ENCODE assay signal across 29 cellular contexts in genomic region chr2:1789610-1790009, GRCh38. TPM values are rescaled to one million over a fixed set of nuclear protein-coding genes. Genes with fewer than 3 reads are reported as not detected.
A peak's percentile ranks its signal among the peaks of the same experiment; 100 is the strongest.
DNase-seq lines count a peak whose midpoint lies in the region; ATAC-seq, FAIRE-seq and TF ChIP-seq lines count a peak whose summit lies in the region.
"Had no signal": no experiment of that assay in that cellular context is flagged by ENCODE, and none has a peak within 500 bp of the region (broad histone marks: within the 10 kb centered on the region; RNA-seq: fewer than 3 reads in every experiment).

No MANE protein-coding gene starts in this region.

- BruUV-seq in HepG2 (replicated peaks; lab: Mats Ljungman, UMichigan) = no TSS peak

- 47% methylated on average over 11 of the region's 11 CpGs for WGBS in HepG2 (ENCODE audit: low lambda C conversion rate)

- TF ChIP-seq CTCF in CD14-positive monocyte (IDR thresholded peaks at IDR 0.05) = peak; percentile 11
- TF ChIP-seq CTCF in brain microvascular endothelial cell (IDR thresholded peaks at IDR 0.05; ENCODE audit: low read depth, low read length, missing control alignments) = peak; percentile 8
- no peak for TF ChIP-seq CTCF in parathyroid adenoma (IDR thresholded peaks at IDR 0.05)
- TF ChIP-seq CTCF in HepG2 (CRISPR knock-in tag; IDR thresholded peaks at IDR 0.05) = no peak

- ATAC-seq in HepG2 = no peak
- ATAC-seq: activated CD8-positive, alpha-beta memory T cell treated with anti-CD3 and anti-CD28 coated beads, Interleukin-2, amount 10 ng/mL, durations not matched to agents 7 days and 5 days; heart right ventricle; left cardiac atrium; right lobe of liver; Right ventricle myocardium inferior; upper lobe of right lung had no signal

- POLR2A ChIA-PET in HepG2 (lab: Yijun Ruan, JAX) = no interaction called here

- no peaks in the 10 kb centered on the region for H4K20me1 ChIP-seq in HepG2 (ENCODE audit: insufficient read depth, low read length)

- H3K9ac ChIP-seq in parathyroid adenoma = no peak overlapping the region
- no peak overlapping the region for H3K9ac ChIP-seq in HepG2 (ENCODE audit: insufficient read depth, low read depth, low read length)

- H3K4me3 ChIP-seq in brain microvascular endothelial cell (ENCODE audit: low read depth, low read length) (no peak overlapping the region), parathyroid adenoma (ENCODE audit: low read depth, low read length) (no peak overlapping the region), HepG2 (replicated peaks in 1 of 3; ENCODE audit: insufficient read depth in 1 of 3, low read depth in 2 of 3, low read length in 3 of 3) (no peak overlapping the region)
- H3K4me3 ChIP-seq: heart right ventricle, right lobe of liver, upper lobe of right lung had no signal

- H3K79me2 ChIP-seq in parathyroid adenoma (no peaks in the 10 kb centered on the region), HepG2 (ENCODE audit: insufficient read depth, low read length) (no peaks in the 10 kb centered on the region)

- peaks cover 0 to 2% (median 0%) of the 10 kb centered on the region in 7 donors for H3K9me3 Mint-ChIP-seq in CD14-positive monocyte
- H3K9me3 Mint-ChIP-seq: activated naive CD4-positive, alpha-beta T cell treated with anti-CD3 and anti-CD28 coated beads, Interleukin-2, amount 10 ng/mL, durations not matched to agents 7 days and 5 days; CD4-positive, alpha-beta memory T cell; nephron progenitor cell had no signal

- no peak overlapping the region for H3K27ac Mint-ChIP-seq in CD14-positive monocyte
- H3K27ac Mint-ChIP-seq: activated CD8-positive, alpha-beta memory T cell treated with anti-CD3 and anti-CD28 coated beads, Interleukin-2, amount 10 ng/mL, durations not matched to agents 7 days and 5 days; activated naive CD4-positive, alpha-beta T cell treated with anti-CD3 and anti-CD28 coated beads, Interleukin-2, amount 10 ng/mL, durations not matched to agents 7 days and 5 days; nephron progenitor cell had no signal

- no peak for FAIRE-seq in HepG2 (lab: Jason Lieb, UNC)
- FAIRE-seq: GM12892 had no signal

- TF ChIP-seq RAD21 in HepG2 (CRISPR knock-in tag; IDR thresholded peaks at IDR 0.05) = no peak

- in situ Hi-C loops in brain microvascular endothelial cell (cut with HindIII; ENCODE audit: low pct_ligation_motif_present, low sequenced_read_pairs) = no loop called here
- in situ Hi-C loops in HepG2 (cut with HindIII; ENCODE audit: extremely low pct_ligation_motif_present, low pct_unique_long_range_greater_than_20kb) = no loop called here

- peaks cover 25% of the 10 kb centered on the region for H3K4me1 ChIP-seq in parathyroid adenoma
- no peaks in the 10 kb centered on the region for H3K4me1 ChIP-seq in HepG2 (ENCODE audit: insufficient read depth, low read length)
- H3K4me1 ChIP-seq: heart right ventricle, right lobe of liver, upper lobe of right lung had no signal

- H3K36me3 ChIP-seq in KOPT-K1 (ENCODE audit: insufficient read depth, low read length) (no peaks in the 10 kb centered on the region), brain microvascular endothelial cell (replicated peaks) (no peaks in the 10 kb centered on the region), parathyroid adenoma (ENCODE audit: control insufficient read depth, insufficient read depth, low read length) (no peaks in the 10 kb centered on the region), HepG2 (replicated peaks in 1 of 2; ENCODE audit: control insufficient read depth in 1 of 2, insufficient read depth in 2 of 2, low read length in 2 of 2) (no peaks in the 10 kb centered on the region)
- H3K36me3 ChIP-seq: heart right ventricle, right lobe of liver, upper lobe of right lung had no signal

- no peak overlapping the region for H2AFZ ChIP-seq in parathyroid adenoma
- no peak overlapping the region for H2AFZ ChIP-seq in HepG2 (ENCODE audit: low read length)

- no peaks in the 10 kb centered on the region for H3K27me3 ChIP-seq in brain microvascular endothelial cell (replicated peaks)
- no peaks in the 10 kb centered on the region for H3K27me3 ChIP-seq in parathyroid adenoma (ENCODE audit: control insufficient read depth, insufficient read depth, low read length)
- peaks cover 2 to 76% of the 10 kb centered on the region in 2 experiments for H3K27me3 ChIP-seq in HepG2 (ENCODE audit: control insufficient read depth in 1 of 2, insufficient read depth in 2 of 2, low read length in 2 of 2)
- H3K27me3 ChIP-seq: right lobe of liver, upper lobe of right lung had no signal

- no peak overlapping the region for H3K4me3 Mint-ChIP-seq in CD14-positive monocyte
- H3K4me3 Mint-ChIP-seq: activated CD8-positive, alpha-beta memory T cell treated with anti-CD3 and anti-CD28 coated beads, Interleukin-2, amount 10 ng/mL, durations not matched to agents 7 days and 5 days; activated naive CD4-positive, alpha-beta T cell treated with anti-CD3 and anti-CD28 coated beads, Interleukin-2, amount 10 ng/mL, durations not matched to agents 7 days and 5 days; CD4-positive, alpha-beta memory T cell; nephron progenitor cell had no signal

- peaks cover 3 to 7% (median 5%) of the 10 kb centered on the region in 3 donors for H3K27me3 Mint-ChIP-seq in CD14-positive monocyte (ENCODE audit: low read depth in 3 of 3)
- H3K27me3 Mint-ChIP-seq: activated CD8-positive, alpha-beta memory T cell treated with anti-CD3 and anti-CD28 coated beads, Interleukin-2, amount 10 ng/mL, durations not matched to agents 7 days and 5 days had no signal

- DNase-seq in CD14-positive monocyte (ENCODE audit: low spot score) = no peak
- DNase-seq in brain microvascular endothelial cell = no peak
- no peak for DNase-seq in activated CD4-positive, alpha-beta T cell treated with anti-CD3 and anti-CD28 coated beads for 1 hour
- no peak for DNase-seq in HepG2 (ENCODE audit: low spot score)
- no peak for DNase-seq in NCI-H748 (lab: John Stamatoyannopoulos, UW; ENCODE audit: unreplicated experiment)
- DNase-seq: activated CD8-positive, alpha-beta memory T cell treated with anti-CD3 and anti-CD28 coated beads, Interleukin-2, amount 10 ng/mL, durations not matched to agents 7 days and 5 days; activated naive CD4-positive, alpha-beta T cell treated with anti-CD3 and anti-CD28 coated beads, Interleukin-2, amount 10 ng/mL, durations not matched to agents 7 days and 5 days; activated T-cell treated with anti-CD3 and anti-CD28 coated beads, Interleukin-2, amount 50 U/mL, for 48 hours; amniotic stem cell; CD4-positive, alpha-beta memory T cell; EL; heart right ventricle; KG1; left cardiac atrium; mammary epithelial cell; NCI-H1417 treated with DMSO at 0.1 percent for 48 hours; NCI-H2081 treated with DMSO at 0.1 percent for 48 hours; NCI-H345; NCI-H774; nephron progenitor cell; OCI-M1; right lobe of liver; stimulated activated CD4-positive, alpha-beta T cell treated with anti-CD3 and anti-CD28 coated beads, Interleukin-2, amount 100 ng/mL, for 48 hours; upper lobe of right lung had no signal

- CTCF ChIA-PET in HepG2 (lab: Yijun Ruan, JAX; ENCODE audit: low intra/inter-chr PET ratio, low total read pairs) = no interaction called here

- TF ChIP-seq POLR2A in HepG2 (IDR thresholded peaks at IDR 0.05; ENCODE audit: insufficient read depth in 1 of 2, low read depth in 2 of 2, low read length in 2 of 2) = no peak

- intact Hi-C loops in CD14-positive monocyte (cut with micrococcal nuclease) = no loop called here
- intact Hi-C loops in HepG2 (cut with micrococcal nuclease; ENCODE audit: unreplicated experiment) = no loop called here

- H3K4me2 ChIP-seq in parathyroid adenoma (ENCODE audit: low read length) = no peak overlapping the region
- no peak overlapping the region for H3K4me2 ChIP-seq in HepG2 (ENCODE audit: low read depth, low read length)

- H3K9me3 ChIP-seq in KOPT-K1 (ENCODE audit: insufficient read depth, low read length, poor library complexity, severe bottlenecking) = no peaks in the 10 kb centered on the region
- no peaks in the 10 kb centered on the region for H3K9me3 ChIP-seq in parathyroid adenoma (ENCODE audit: control insufficient read depth, low read length)
- no peaks in the 10 kb centered on the region for H3K9me3 ChIP-seq in HepG2 (ENCODE audit: low read length)
- H3K9me3 ChIP-seq: heart right ventricle, right lobe of liver, upper lobe of right lung had no signal

- no peaks in the 10 kb centered on the region for H3K4me1 Mint-ChIP-seq in CD14-positive monocyte
- H3K4me1 Mint-ChIP-seq: activated naive CD4-positive, alpha-beta T cell treated with anti-CD3 and anti-CD28 coated beads, Interleukin-2, amount 10 ng/mL, durations not matched to agents 7 days and 5 days had no signal

- H3K36me3 Mint-ChIP-seq in CD14-positive monocyte = no peaks in the 10 kb centered on the region
- H3K36me3 Mint-ChIP-seq: activated CD8-positive, alpha-beta memory T cell treated with anti-CD3 and anti-CD28 coated beads, Interleukin-2, amount 10 ng/mL, durations not matched to agents 7 days and 5 days; activated naive CD4-positive, alpha-beta T cell treated with anti-CD3 and anti-CD28 coated beads, Interleukin-2, amount 10 ng/mL, durations not matched to agents 7 days and 5 days; CD4-positive, alpha-beta memory T cell had no signal

- TF ChIP-seq EP300 in HepG2 (IDR thresholded peaks at IDR 0.05; ENCODE audit: low read depth in 2 of 2, low read length in 2 of 2) (no peak), HepG2 (CRISPR knock-in tag; IDR thresholded peaks at IDR 0.05; ENCODE audit: borderline replicate concordance) (no peak)

- H3K27ac ChIP-seq in KOPT-K1 (ENCODE audit: low read depth, low read length, poor library complexity, severe bottlenecking) (peak overlapping the region; percentile 98), brain microvascular endothelial cell (no peak overlapping the region), parathyroid adenoma (peak overlapping the region; percentile 94), HepG2 (ENCODE audit: extremely low read length, insufficient read depth, low read length) (no peak overlapping the region)
- H3K27ac ChIP-seq: epithelial cell of prostate, heart right ventricle, right lobe of liver, upper lobe of right lung had no signal

RNA-seq across cellular contexts. Expression of gene PXDN, which starts 45.3 kb away (rescaled TPM):
- polyA plus RNA-seq in CD14-positive monocyte (not detected), HepG2 (2011; rRNA removed) (not detected in 2 replicates)
- total RNA-seq in HepG2 (2016; rRNA removed; fragmentation: Illumina TruSeq; extraction: Trizol) = not detected in 2 replicates
- not detected in 2 replicates for total RNA-seq in HepG2 (2016; cell fraction: cytosol; rRNA removed; fragmentation: Illumina TruSeq; extraction: Trizol; ENCODE audit: low read depth)
- not detected in 2 replicates for total RNA-seq in HepG2 (2016; cell fraction: insoluble cytoplasmic fraction; rRNA removed; fragmentation: Illumina TruSeq; extraction: Trizol)
- total RNA-seq in HepG2 (2016; cell fraction: membrane; rRNA removed; fragmentation: Illumina TruSeq; extraction: Trizol) = not detected in 2 replicates
- total RNA-seq in HepG2 (2016; cell fraction: nucleus; rRNA removed; fragmentation: Illumina TruSeq; extraction: Trizol) = not detected in 2 replicates
- 0.04 TPM in 1 of 2 replicates, not detected in the other for polyA plus RNA-seq in HepG2 (2011; cell fraction: cytosol; rRNA removed)
- not detected in 2 replicates for polyA plus RNA-seq in HepG2 (2011; cell fraction: nucleus; rRNA removed)
- not detected in 2 replicates for polyA plus RNA-seq in HepG2 (2012)
- polyA plus RNA-seq in HepG2 (2016; cell fraction: cytosol; fragmentation: Illumina TruSeq; extraction: Trizol; ENCODE audit: low read depth) = not detected in 2 replicates
- polyA plus RNA-seq in HepG2 (2016; cell fraction: insoluble cytoplasmic fraction; fragmentation: Illumina TruSeq; extraction: Trizol; ENCODE audit: low read depth) = not detected in 2 replicates
- polyA plus RNA-seq in HepG2 (2016; cell fraction: membrane; fragmentation: Illumina TruSeq; extraction: Trizol; ENCODE audit: low read depth) = not detected in 2 replicates
- not detected in 2 replicates for polyA plus RNA-seq in HepG2 (2016; cell fraction: nucleus; fragmentation: Illumina TruSeq; extraction: Trizol; ENCODE audit: insufficient read depth, low read depth)
- 8.0 TPM in 1 of 2 replicates, not detected in the other for polyA minus RNA-seq in HepG2 (2011; rRNA and poly(A)+ RNA removed; ENCODE audit: low replicate concordance)
- polyA minus RNA-seq in HepG2 (2011; cell fraction: cytosol; rRNA and poly(A)+ RNA removed) = 0.53 TPM in 1 of 2 replicates, not detected in the other
- 0.26 TPM in 1 of 2 replicates, not detected in the other for polyA minus RNA-seq in HepG2 (2011; cell fraction: nucleus; rRNA and poly(A)+ RNA removed)
- total RNA-seq: CD4-positive, alpha-beta memory T cell had no signal

Comparison
In these comparisons a context has a peak if more than half of its experiments do, and no peak if none do; other contexts are left out.
1. CTCF ChIP-seq: peak in CD14-positive monocyte (single experiment) and brain microvascular endothelial cell (single experiment); none in parathyroid adenoma (single experiment) and HepG2 (single experiment).
2. H3K27ac ChIP-seq: peak in KOPT-K1 (single experiment) and parathyroid adenoma (single experiment); none in brain microvascular endothelial cell (single experiment) and HepG2 (single experiment).